ENCODE assay signal across 11 cellular contexts in genomic region chr4:103996637-103997036, GRCh38.
DNase-seq lines count a peak whose midpoint lies in the region; ATAC-seq and TF ChIP-seq lines count a peak whose summit lies in the region.
"Had no signal": no experiment of that assay in that cellular context is flagged by ENCODE, and none has a peak within 500 bp of the region (broad histone marks: within the 10 kb centered on the region; RNA-seq: fewer than 3 reads in every experiment).

No MANE protein-coding gene starts in this region.

- DNase-seq in A172 (ENCODE audit: low spot score): peak; percentile 90
- peak; percentile 94 for DNase-seq in iris pigment epithelial cell (ENCODE audit: low read depth)
- no peak for DNase-seq in NCI-H187 treated with DMSO at 0.1 percent for 48 hours (lab: John Stamatoyannopoulos, UW)
- no peak for DNase-seq in natural killer cell
- DNase-seq in Right ventricle myocardium superior: no peak
- DNase-seq: CD8-positive, alpha-beta T cell; kidney had no signal

- no peak overlapping the region for H3K4me3 Mint-ChIP-seq in natural killer cell
- H3K4me3 Mint-ChIP-seq: CD8-positive, alpha-beta T cell; stimulated activated naive CD8-positive, alpha-beta T cell treated with anti-CD3 and anti-CD28 coated beads, Interleukin-15, Interleukin-2, amounts not matched to agents 100 ng/mL and 50 ng/mL, for 24 hours had no signal

- H3K36me3 Mint-ChIP-seq in natural killer cell: no peaks in the 10 kb centered on the region
- H3K36me3 Mint-ChIP-seq: CD8-positive, alpha-beta T cell had no signal

- H3K4me1 Mint-ChIP-seq in natural killer cell: no peaks in the 10 kb centered on the region

- TF ChIP-seq CTCF in VCaP (conservative IDR thresholded peaks at IDR 0.05): no peak
- TF ChIP-seq CTCF in natural killer cell (IDR thresholded peaks at IDR 0.05): no peak

- no peaks in the 10 kb centered on the region for H3K27me3 Mint-ChIP-seq in natural killer cell (ENCODE audit: low read depth in 2 of 2)
- H3K27me3 Mint-ChIP-seq: stimulated activated naive CD8-positive, alpha-beta T cell treated with anti-CD3 and anti-CD28 coated beads, Interleukin-15, Interleukin-2, amounts not matched to agents 100 ng/mL and 50 ng/mL, for 24 hours had no signal

- intact Hi-C loops in natural killer cell (cut with micrococcal nuclease) (no loop called here), Right ventricle myocardium superior (cut with DNase I) (no loop called here)

- ATAC-seq in HG03432 (IDR thresholded peaks at IDR 0.05; ENCODE audit: unreplicated experiment): peak; percentile 53
- ATAC-seq in natural killer cell: no peak
- ATAC-seq in GM18519 (IDR thresholded peaks at IDR 0.05; ENCODE audit: low FRiP score, unreplicated experiment): no peak
- ATAC-seq in Right ventricle myocardium superior (ENCODE audit: poor library complexity): no peak
- ATAC-seq: CD8-positive, alpha-beta T cell had no signal

- peaks cover 6 to 11% of the 10 kb centered on the region in 2 donors for H3K9me3 Mint-ChIP-seq in natural killer cell

- H3K27ac Mint-ChIP-seq in natural killer cell: no peak overlapping the region
- H3K27ac Mint-ChIP-seq: CD8-positive, alpha-beta T cell; stimulated activated naive CD8-positive, alpha-beta T cell treated with anti-CD3 and anti-CD28 coated beads, Interleukin-15, Interleukin-2, amounts not matched to agents 100 ng/mL and 50 ng/mL, for 24 hours had no signal

- peak overlapping the region; percentile 21; the same call in 1 of the 2 replicates for H3K27ac ChIP-seq in VCaP

Comparison
In these comparisons a context has a peak if more than half of its experiments do, and no peak if none do; other contexts are left out.
1. DNase-seq: peak in A172 (single experiment) and iris pigment epithelial cell (single experiment); none in NCI-H187 treated with DMSO at 0.1 percent for 48 hours (single experiment), natural killer cell (single experiment) and Right ventricle myocardium superior (single experiment).